1 cellular context compared by ENCODE assay signal in the genomic region with DNA sequence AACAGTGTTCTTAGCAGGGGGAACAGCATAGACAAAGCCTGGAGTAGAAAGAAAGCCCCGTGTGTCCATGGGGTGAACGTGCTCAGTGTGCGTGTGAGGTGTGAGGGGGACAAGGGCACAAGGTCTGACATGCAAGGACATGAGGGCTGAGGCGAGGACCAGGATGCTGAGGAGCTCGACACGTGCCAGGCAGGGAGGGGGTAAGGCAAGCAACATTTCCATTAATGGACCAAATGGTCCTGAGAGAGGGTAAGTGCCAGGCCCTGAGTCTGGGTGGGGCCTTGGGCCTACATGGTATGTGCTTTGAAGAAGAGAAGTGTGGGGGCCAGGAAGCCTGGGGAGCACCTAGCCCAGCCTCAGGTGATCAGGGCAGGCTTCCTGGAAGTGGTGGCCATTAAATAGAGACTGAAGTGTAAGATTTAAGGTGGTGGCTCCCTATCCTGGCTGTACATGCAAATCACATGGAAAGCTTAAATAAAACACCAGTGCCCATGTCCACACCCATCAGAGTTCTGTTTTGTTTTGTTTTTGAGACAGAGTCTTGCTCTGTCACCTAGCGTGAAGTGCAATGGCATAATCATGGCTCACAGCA.
A peak's percentile ranks its signal among the peaks of the same experiment; 100 is the strongest.
TF ChIP-seq lines count a peak whose summit lies in the region.

No MANE protein-coding gene starts in this region.

TF ChIP-seq in HepG2, 621 proteins besides CTCF, POLR2A, EP300 and RAD21:
- TF ChIP-seq KLF16 (CRISPR knock-in tag; IDR thresholded peaks at IDR 0.05) (no peak), TFE3 (CRISPR knock-in tag; IDR thresholded peaks at IDR 0.05) (no peak), ZMYM3 (CRISPR knock-in tag; IDR thresholded peaks at IDR 0.05) (0 out of 2 replicates have a peak, but pooled peaks have one; percentile 30), DR1 (CRISPR knock-in tag; IDR thresholded peaks at IDR 0.05) (no peak)
- TF ChIP-seq, protein P1, sequence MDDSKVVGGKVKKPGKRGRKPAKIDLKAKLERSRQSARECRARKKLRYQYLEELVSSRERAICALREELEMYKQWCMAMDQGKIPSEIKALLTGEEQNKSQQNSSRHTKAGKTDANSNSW (CRISPR knock-in tag; IDR thresholded peaks at IDR 0.05; ENCODE audit: borderline replicate concordance) = no peak
TF ChIP-seq in HepG2: peak in this region for 1.
